9 cellular contexts compared by ENCODE assay signal in genomic region chr16:56558024-56558747, GRCh38. TPM values are rescaled to one million over a fixed set of nuclear protein-coding genes. Genes with fewer than 3 reads are reported as not detected.
DNase-seq lines count a peak whose midpoint lies in the region; ATAC-seq, FAIRE-seq and TF ChIP-seq lines count a peak whose summit lies in the region.
"Had no signal": no experiment of that assay in that cellular context is flagged by ENCODE, and none has a peak within 500 bp of the region (broad histone marks: within the 10 kb centered on the region; RNA-seq: fewer than 3 reads in every experiment).

No MANE protein-coding gene starts in this region.

- intact Hi-C loops in sciatic nerve (cut with DNase I), result no loop called here

- no peak for TF ChIP-seq POLR2A in H54 (IDR thresholded peaks at IDR 0.05; ENCODE audit: low read depth, low read length)

- DNase-seq in H54 (ENCODE audit: insufficient read length, low spot score), result peak; percentile 93
- peak; percentile 91 for DNase-seq in NCI-H226
- DNase-seq in dermis blood vessel endothelial cell, result peak; percentile 20
- peak; percentile 55 for DNase-seq in putamen (ENCODE audit: low spot score)
- no peak for DNase-seq in sciatic nerve (ENCODE audit: low spot score)
- DNase-seq: mesenchymal stem cell had no signal

- ATAC-seq in sciatic nerve (no peak), HG02884 (IDR thresholded peaks at IDR 0.05; ENCODE audit: unreplicated experiment) (no peak), GM19328 (IDR thresholded peaks at IDR 0.05; ENCODE audit: unreplicated experiment) (no peak), HG03439 (IDR thresholded peaks at IDR 0.05; ENCODE audit: unreplicated experiment) (no peak)

- FAIRE-seq in H54 (lab: Jason Lieb, UNC), result peak; percentile 86

RNA-seq across cellular contexts. Expression of gene MT4, which starts 6.7 kb away (rescaled TPM):
- total RNA-seq in dermis blood vessel endothelial cell (not detected in 2 replicates), sciatic nerve (not detected)

RNA-seq across cellular contexts. Expression of gene MT3, which starts 31.1 kb away (rescaled TPM):
- not detected in 2 replicates for total RNA-seq in dermis blood vessel endothelial cell
- 94.5 TPM for total RNA-seq in sciatic nerve

RNA-seq across cellular contexts. Expression of gene BBS2, which starts 38.4 kb away (rescaled TPM):
- 40.6 and 52.2 TPM in 2 replicates for total RNA-seq in dermis blood vessel endothelial cell
- total RNA-seq in sciatic nerve, result 110 TPM

RNA-seq across cellular contexts. Expression of gene MT2A, which starts 50.2 kb away (rescaled TPM):
- total RNA-seq in dermis blood vessel endothelial cell (21.3 and 82.5 TPM in 2 replicates), sciatic nerve (163 TPM)

Comparison
In these comparisons a context has a peak if more than half of its experiments do, and no peak if none do; other contexts are left out.
1. RNA of gene MT3, which starts 31.1 kb away (total RNA-seq): 94.5 TPM in sciatic nerve (single experiment); not detected in dermis blood vessel endothelial cell; every median in the first group is over 10 times any median in the second.